Comparison of ENCODE assay signal across 21 cellular contexts in the genomic region with DNA sequence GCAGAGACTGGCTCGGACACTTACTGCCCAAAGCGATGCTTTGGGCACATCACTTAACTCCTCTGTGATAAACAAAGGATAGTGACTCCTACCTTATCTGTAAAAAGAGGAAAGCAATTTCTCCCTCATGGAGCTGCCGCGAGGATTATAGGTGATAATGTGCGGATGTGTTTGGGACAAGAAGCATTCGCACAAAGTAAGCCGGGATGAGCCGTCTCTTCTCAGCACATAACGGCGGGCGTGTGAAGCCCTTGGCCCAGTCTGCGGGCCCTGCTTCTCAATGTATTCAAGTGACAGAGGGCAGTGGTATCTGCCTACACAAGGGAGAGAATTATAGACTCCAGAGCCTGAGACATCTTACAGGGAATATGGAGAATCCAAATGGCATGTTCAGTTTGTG.
"Had no signal": no experiment of that assay in that cellular context is flagged by ENCODE, and none has a peak within 500 bp of the region (broad histone marks: within the 10 kb centered on the region; RNA-seq: fewer than 3 reads in every experiment).

No MANE protein-coding gene starts in this region.

- H3K27ac ChIP-seq: KMS-11 had no signal

- ATAC-seq: K562 had no signal

- DNase-seq: Kasumi-1, MM.1S, NCI-H1048, NCI-H1105, NCI-H1436 treated with DMSO at 0.1 percent for 48 hours, NCI-H1694, NCI-H187 treated with DMSO at 0.1 percent for 48 hours, NCI-H2029 treated with DMSO at 0.1 percent for 48 hours, NCI-H2107, NCI-H2227 treated with DMSO at 0.1 percent for 48 hours, NCI-H524, NCI-H526 treated with DMSO at 0.1 percent for 48 hours, NCI-H748 treated with DMSO at 0.1 percent for 48 hours, RPMI8226, SHP77, SK-N-SH, SW 1271 had no signal

- H3K9me2 ChIP-seq: SK-N-SH had no signal

- H3K4me2 ChIP-seq: KMS-11, SK-N-SH had no signal

- H3K9ac ChIP-seq: KMS-11, SK-N-SH had no signal

- H3K27me3 Mint-ChIP-seq: IgD-negative memory B cell had no signal

- H3K36me3 Mint-ChIP-seq: IgD-negative memory B cell had no signal

- FAIRE-seq: K562, RCC 7860 had no signal

- H3K4me3 ChIP-seq: K562 had no signal

- H3K9me3 ChIP-seq: SK-N-SH had no signal

- H3K4me1 Mint-ChIP-seq: IgD-negative memory B cell had no signal

- H3K9me3 Mint-ChIP-seq: IgD-negative memory B cell had no signal
